8 cellular contexts compared by ENCODE assay signal in genomic region chr3:152471814-152472605, GRCh38.
DNase-seq lines count a peak whose midpoint lies in the region; ATAC-seq and TF ChIP-seq lines count a peak whose summit lies in the region.

No MANE protein-coding gene starts in this region.

- ATAC-seq in GM18511 (IDR thresholded peaks at IDR 0.05; ENCODE audit: unreplicated experiment) (peak; percentile 77), HG03095 (IDR thresholded peaks at IDR 0.05; ENCODE audit: unreplicated experiment) (peak; percentile 55)
- peak; percentile 90 for ATAC-seq in stimulated activated effector memory CD8-positive, alpha-beta T cell treated with anti-CD3 and anti-CD28 coated beads, Interleukin-12 subunit alpha, Interleukin-12 subunit beta, amount 100 ng/mL, for 72 hours

- TF ChIP-seq CTCF in AG09309 (IDR thresholded peaks at IDR 0.05; ENCODE audit: control insufficient read depth, insufficient read depth, low read depth, low read length, missing control alignments), result peak; percentile 64

- no peaks in the 10 kb centered on the region for H3K9me3 Mint-ChIP-seq in stimulated activated effector memory CD8-positive, alpha-beta T cell treated with anti-CD3 and anti-CD28 coated beads, Interleukin-12 subunit alpha, Interleukin-12 subunit beta, amount 100 ng/mL, for 72 hours

- H3K4me3 Mint-ChIP-seq in stimulated activated effector memory CD8-positive, alpha-beta T cell treated with anti-CD3 and anti-CD28 coated beads, Interleukin-12 subunit alpha, Interleukin-12 subunit beta, amount 100 ng/mL, for 72 hours, result peak overlapping the region; percentile 32

- H3K27ac Mint-ChIP-seq in stimulated activated effector memory CD8-positive, alpha-beta T cell treated with anti-CD3 and anti-CD28 coated beads, Interleukin-12 subunit alpha, Interleukin-12 subunit beta, amount 100 ng/mL, for 72 hours, result peak overlapping the region; percentile 78

- H3K36me3 Mint-ChIP-seq in stimulated activated effector memory CD8-positive, alpha-beta T cell treated with anti-CD3 and anti-CD28 coated beads, Interleukin-12 subunit alpha, Interleukin-12 subunit beta, amount 100 ng/mL, for 72 hours, result peaks cover 20% of the 10 kb centered on the region

- no peak overlapping the region for H3K27ac ChIP-seq in mucosa of rectum (ENCODE audit: low read depth in 2 of 2, low read length in 2 of 2)

- H3K36me3 ChIP-seq in endocrine pancreas (ENCODE audit: control insufficient read depth, insufficient read depth, low read length) (no peaks in the 10 kb centered on the region), mucosa of rectum (ENCODE audit: control insufficient read depth in 2 of 2, insufficient read depth in 2 of 2, low read length in 2 of 2) (no peaks in the 10 kb centered on the region)

- H3K4me3 ChIP-seq in AG09309 (ENCODE audit: control insufficient read depth, low read depth, low read length) (no peak overlapping the region), endocrine pancreas (ENCODE audit: control insufficient read depth, insufficient read depth, low read length) (peak overlapping the region; percentile 76), mucosa of rectum (ENCODE audit: low read length in 2 of 2) (peak overlapping the region; percentile 40 to 51)

- no peak for DNase-seq in AG09309 (ENCODE audit: low read depth)
- peak; percentile 44 for DNase-seq in NCI-H748 (lab: John Stamatoyannopoulos, UW; ENCODE audit: unreplicated experiment)
- DNase-seq in activated CD8-positive, alpha-beta memory T cell treated with anti-CD3 and anti-CD28 coated beads for 24 hours, result peak; percentile 82
- DNase-seq in stimulated activated effector memory CD8-positive, alpha-beta T cell treated with anti-CD3 and anti-CD28 coated beads, Interleukin-12 subunit alpha, Interleukin-12 subunit beta, amount 100 ng/mL, for 72 hours (ENCODE audit: low spot score in 2 of 2), result peak; percentile 49 to 77

- H3K27me3 ChIP-seq in endocrine pancreas (ENCODE audit: control insufficient read depth, insufficient read depth, low read length) (no peaks in the 10 kb centered on the region), mucosa of rectum (ENCODE audit: control insufficient read depth in 2 of 2, insufficient read depth in 2 of 2, low read length in 2 of 2) (no peaks in the 10 kb centered on the region)

- no peaks in the 10 kb centered on the region for H3K4me1 ChIP-seq in endocrine pancreas (ENCODE audit: control insufficient read depth, insufficient read depth, low read length)
- peaks cover 0 to 3% of the 10 kb centered on the region in 2 donors for H3K4me1 ChIP-seq in mucosa of rectum (ENCODE audit: control insufficient read depth in 2 of 2, insufficient read depth in 2 of 2, low read length in 2 of 2)

- H3K9ac ChIP-seq in endocrine pancreas (ENCODE audit: control insufficient read depth, insufficient read depth, low read length) (no peak overlapping the region), mucosa of rectum (ENCODE audit: low read depth in 1 of 2, low read length in 2 of 2) (peak overlapping the region; percentile 29 to 49)

- H3K9me3 ChIP-seq in endocrine pancreas (ENCODE audit: control insufficient read depth, low read length) (no peaks in the 10 kb centered on the region), mucosa of rectum (ENCODE audit: control insufficient read depth in 2 of 2, low read length in 2 of 2) (no peaks in the 10 kb centered on the region)

- peaks cover 9% of the 10 kb centered on the region for H3K4me1 Mint-ChIP-seq in stimulated activated effector memory CD8-positive, alpha-beta T cell treated with anti-CD3 and anti-CD28 coated beads, Interleukin-12 subunit alpha, Interleukin-12 subunit beta, amount 100 ng/mL, for 72 hours
